In the genomic region with DNA sequence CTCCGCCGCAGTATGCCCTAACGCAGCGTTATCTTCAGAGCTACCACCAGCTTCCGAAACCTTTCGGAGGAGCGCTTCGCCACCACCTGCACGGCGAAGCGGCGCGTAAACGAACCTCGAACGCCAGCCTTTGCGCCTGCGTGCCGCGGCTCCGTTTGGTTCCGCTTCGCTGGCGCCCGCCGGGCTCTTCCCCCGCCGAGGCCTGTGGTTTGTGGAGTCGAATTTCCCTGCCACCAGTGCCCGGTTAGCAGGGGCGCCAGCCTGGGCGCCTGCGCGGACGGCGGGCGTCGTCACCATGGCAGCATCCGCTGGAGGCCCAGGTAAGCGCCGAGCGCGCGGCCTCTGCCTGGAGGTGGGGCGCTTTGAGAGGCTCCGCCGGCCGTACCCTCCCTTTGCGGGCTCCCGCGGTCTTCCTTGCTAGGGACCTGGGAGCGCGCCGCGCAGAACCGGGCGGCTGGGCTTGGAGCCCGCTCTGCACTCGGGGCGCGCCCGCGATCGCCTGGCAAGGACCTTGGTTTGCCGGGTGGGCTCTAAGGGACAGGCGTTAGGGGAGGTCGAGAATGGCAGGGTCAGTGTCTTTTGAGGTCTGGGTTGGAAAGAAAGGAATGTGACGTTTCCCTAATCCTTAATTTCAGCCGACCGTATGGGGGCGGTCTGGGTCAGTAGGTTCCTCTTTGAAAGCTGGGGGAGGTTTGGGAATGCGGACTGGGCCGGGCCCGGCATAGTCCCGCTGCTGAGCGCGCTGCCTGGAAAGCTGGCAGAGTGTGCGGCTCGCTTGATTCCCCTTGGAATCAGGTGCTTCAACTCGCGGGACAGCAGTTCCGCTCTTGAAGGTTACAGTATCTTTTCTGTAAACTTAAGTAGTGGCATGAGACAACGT, we compare ENCODE assay signal across 8 cellular contexts. TPM values are rescaled to one million over a fixed set of nuclear protein-coding genes. Genes with fewer than 3 reads are reported as not detected.
DNase-seq lines count a peak whose midpoint lies in the region; ATAC-seq and TF ChIP-seq lines count a peak whose summit lies in the region.

A gene with protein sequence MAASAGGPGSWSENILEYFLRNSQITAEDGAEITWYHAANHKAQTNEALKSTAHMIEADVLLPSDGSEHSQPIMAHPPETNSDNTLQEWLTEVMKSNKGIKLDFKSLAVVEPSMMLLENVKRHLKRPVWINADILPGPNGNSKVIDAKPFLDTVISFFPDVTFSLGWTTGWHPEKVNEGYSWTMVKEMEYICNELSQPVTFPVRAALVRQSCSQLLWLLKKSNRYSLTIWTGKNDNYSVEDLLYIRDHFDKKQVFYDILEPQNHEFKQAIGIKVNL (plus strand): TSS at position 272 of the 880 bp plus-strand sequence. CDS start 24 bp downstream, at position 296.

- H3K79me2 ChIP-seq in DND-41 (ENCODE audit: insufficient read depth, low read length) (no peaks in the 10 kb centered on the region), GM23338 (replicated peaks; ENCODE audit: insufficient read depth) (no peaks in the 10 kb centered on the region)

- peak within 1 kb of the TSS; percentile 98 for H3K27ac Mint-ChIP-seq in GM23338
- H3K27ac Mint-ChIP-seq in activated T-helper 2 cell treated with anti-CD3 and anti-CD28 coated beads, Interferon-gamma antibody, Interleukin-2, Interleukin-4, amounts not matched to agents 10 μg/mL and 5 μg/mL and 100 μg/mL, durations not matched to agents 14 hours and 24 hours and 36 hours = no peak within 1 kb of the TSS
- peak within 1 kb of the TSS in 9 of 10 donors; percentile 27 to 85 (median 63) for H3K27ac Mint-ChIP-seq in naive thymus-derived CD8-positive, alpha-beta T cell
- H3K27ac Mint-ChIP-seq in stimulated activated naive B cell treated with anti-CD40 and anti-IgM and Interleukin-4, amounts not matched to agents 10 μg/mL and 1 μg/mL and 100 μg/mL, for 72 hours = peak within 1 kb of the TSS; percentile 21

- peaks cover 9% of the 10 kb centered on the region; the same call in 1 of the 2 replicates for H3F3A ChIP-seq in GM23338 (replicated peaks; ENCODE audit: low read depth)

- H3K4me1 Mint-ChIP-seq in GM23338 = peaks cover 35% of the 10 kb centered on the region
- H3K4me1 Mint-ChIP-seq in activated T-helper 2 cell treated with anti-CD3 and anti-CD28 coated beads, Interferon-gamma antibody, Interleukin-2, Interleukin-4, amounts not matched to agents 10 μg/mL and 5 μg/mL and 100 μg/mL, durations not matched to agents 14 hours and 24 hours and 36 hours (ENCODE audit: low read depth) = peaks cover 19% of the 10 kb centered on the region
- H3K4me1 Mint-ChIP-seq in naive thymus-derived CD8-positive, alpha-beta T cell = peaks cover 8 to 18% (median 13%) of the 10 kb centered on the region in 4 donors
- H3K4me1 Mint-ChIP-seq in stimulated activated naive B cell treated with anti-CD40 and anti-IgM and Interleukin-4, amounts not matched to agents 10 μg/mL and 1 μg/mL and 100 μg/mL, for 72 hours = peaks cover 11 to 16% of the 10 kb centered on the region in 2 donors

- peak within 1 kb of the TSS; percentile 85 for H3K27ac ChIP-seq in DND-41 (ENCODE audit: low read length)
- peak within 1 kb of the TSS; percentile 94 for H3K27ac ChIP-seq in GM23338 (ENCODE audit: low read depth)

- TF ChIP-seq CTCF in DND-41 (IDR thresholded peaks at IDR 0.05; ENCODE audit: borderline replicate concordance, extremely low read depth, low read length, poor library complexity, severe bottlenecking) (no peak), GM23338 (conservative IDR thresholded peaks at IDR 0.05; ENCODE audit: low read depth in 2 of 2) (peak; percentile 21 to 66)

- peaks cover 19% of the 10 kb centered on the region for H3K27me3 Mint-ChIP-seq in GM23338 (ENCODE audit: insufficient read depth, low read depth, poor library complexity)
- H3K27me3 Mint-ChIP-seq in activated T-helper 2 cell treated with anti-CD3 and anti-CD28 coated beads, Interferon-gamma antibody, Interleukin-2, Interleukin-4, amounts not matched to agents 10 μg/mL and 5 μg/mL and 100 μg/mL, durations not matched to agents 14 hours and 24 hours and 36 hours (ENCODE audit: low read depth) = peaks cover 24% of the 10 kb centered on the region
- H3K27me3 Mint-ChIP-seq in naive thymus-derived CD8-positive, alpha-beta T cell = peaks cover 0 to 11% (median 0%) of the 10 kb centered on the region in 5 donors
- H3K27me3 Mint-ChIP-seq in stimulated activated naive B cell treated with anti-CD40 and anti-IgM and Interleukin-4, amounts not matched to agents 10 μg/mL and 1 μg/mL and 100 μg/mL, for 72 hours = peaks cover 24 to 25% of the 10 kb centered on the region in 2 donors

- peaks cover 17% of the 10 kb centered on the region for H3K9me3 Mint-ChIP-seq in GM23338
- H3K9me3 Mint-ChIP-seq in activated T-helper 2 cell treated with anti-CD3 and anti-CD28 coated beads, Interferon-gamma antibody, Interleukin-2, Interleukin-4, amounts not matched to agents 10 μg/mL and 5 μg/mL and 100 μg/mL, durations not matched to agents 14 hours and 24 hours and 36 hours = peaks cover 3% of the 10 kb centered on the region
- peaks cover 0 to 10% (median 4%) of the 10 kb centered on the region in 9 donors for H3K9me3 Mint-ChIP-seq in naive thymus-derived CD8-positive, alpha-beta T cell
- peaks cover 9 to 14% of the 10 kb centered on the region in 2 donors for H3K9me3 Mint-ChIP-seq in stimulated activated naive B cell treated with anti-CD40 and anti-IgM and Interleukin-4, amounts not matched to agents 10 μg/mL and 1 μg/mL and 100 μg/mL, for 72 hours

- H3K36me3 Mint-ChIP-seq in GM23338 (ENCODE audit: low read depth) = peaks cover 25% of the 10 kb centered on the region
- H3K36me3 Mint-ChIP-seq in activated T-helper 2 cell treated with anti-CD3 and anti-CD28 coated beads, Interferon-gamma antibody, Interleukin-2, Interleukin-4, amounts not matched to agents 10 μg/mL and 5 μg/mL and 100 μg/mL, durations not matched to agents 14 hours and 24 hours and 36 hours (ENCODE audit: low read depth) = peaks cover under 1% of the 10 kb centered on the region
- H3K36me3 Mint-ChIP-seq in naive thymus-derived CD8-positive, alpha-beta T cell = peaks cover 5 to 6% (median 6%) of the 10 kb centered on the region in 3 donors
- H3K36me3 Mint-ChIP-seq in stimulated activated naive B cell treated with anti-CD40 and anti-IgM and Interleukin-4, amounts not matched to agents 10 μg/mL and 1 μg/mL and 100 μg/mL, for 72 hours = peaks cover 4 to 6% of the 10 kb centered on the region in 2 donors

- peaks cover 10% of the 10 kb centered on the region for H3K9me3 ChIP-seq in DND-41 (ENCODE audit: insufficient read depth, low read length, severe bottlenecking)

- peak within 1 kb of the TSS; percentile 63 for H3K9ac ChIP-seq in DND-41 (ENCODE audit: low read depth, low read length)

- H2AFZ ChIP-seq in DND-41 (ENCODE audit: low read depth, low read length) = peak within 1 kb of the TSS; percentile 93
- H2AFZ ChIP-seq in GM23338 = peak within 1 kb of the TSS; percentile 87

- intact Hi-C loops in activated T-helper 2 cell treated with anti-CD3 and anti-CD28 coated beads, Interferon-gamma antibody, Interleukin-2, Interleukin-4, amounts not matched to agents 10 μg/mL and 5 μg/mL and 100 μg/mL, durations not matched to agents 14 hours and 24 hours and 36 hours (cut with micrococcal nuclease) = loop anchor here (5.0 to 10.0 kb wide), 3 partner anchors 81 to 807 kb away; a partner anchor contains a TSS

- H3K27me3 ChIP-seq in DND-41 (ENCODE audit: insufficient read depth, low read length, poor library complexity) (no peaks in the 10 kb centered on the region), GM23338 (ENCODE audit: insufficient read depth) (no peaks in the 10 kb centered on the region)

- H4K20me1 ChIP-seq in DND-41 (ENCODE audit: insufficient read depth, low read length) (no peaks in the 10 kb centered on the region), GM23338 (replicated peaks; ENCODE audit: insufficient read depth) (no peaks in the 10 kb centered on the region)

- POLR2A ChIA-PET in naive thymus-derived CD8-positive, alpha-beta T cell (lab: Charles Lee) = no interaction called here

- ATAC-seq in DND-41 (ENCODE audit: insufficient read depth, low read depth) (peak; percentile 95), GM23338 (peak; percentile 93)
- peak; percentile 95 for ATAC-seq in naive thymus-derived CD8-positive, alpha-beta T cell
- ATAC-seq in stimulated activated naive B cell treated with anti-CD40 and anti-IgM and Interleukin-4, amounts not matched to agents 10 μg/mL and 1 μg/mL and 100 μg/mL, for 72 hours (replicated peaks) = peak; percentile 95 to 96

- no peaks in the 10 kb centered on the region for H3K9me2 ChIP-seq in GM23338 (ENCODE audit: insufficient read depth)

- DNase-seq in DND-41 (peak; percentile 92), GM23338 (ENCODE audit: low spot score) (peak; percentile 97), LHCN-M2 (ENCODE audit: low read depth) (peak; percentile 83), RKO (ENCODE audit: low spot score) (peak; percentile 93), fibroblast of peridontal ligament (ENCODE audit: extremely low read depth) (peak; percentile 81)
- DNase-seq in activated T-helper 2 cell treated with anti-CD3 and anti-CD28 coated beads, Interferon-gamma antibody, Interleukin-2, Interleukin-4, amounts not matched to agents 10 μg/mL and 5 μg/mL and 100 μg/mL, durations not matched to agents 14 hours and 24 hours and 36 hours (ENCODE audit: low spot score) = peak; percentile 71
- peak; percentile 48 to 88 (median 74) for DNase-seq in naive thymus-derived CD8-positive, alpha-beta T cell
- peak; percentile 80 for DNase-seq in stimulated activated naive B cell treated with anti-CD40 and anti-IgM and Interleukin-4, amounts not matched to agents 10 μg/mL and 1 μg/mL and 100 μg/mL, for 72 hours

- peak within 1 kb of the TSS; percentile 88 for H3K4me3 Mint-ChIP-seq in GM23338
- H3K4me3 Mint-ChIP-seq in activated T-helper 2 cell treated with anti-CD3 and anti-CD28 coated beads, Interferon-gamma antibody, Interleukin-2, Interleukin-4, amounts not matched to agents 10 μg/mL and 5 μg/mL and 100 μg/mL, durations not matched to agents 14 hours and 24 hours and 36 hours (ENCODE audit: low read depth) = peak within 1 kb of the TSS; percentile 83
- H3K4me3 Mint-ChIP-seq in naive thymus-derived CD8-positive, alpha-beta T cell = peak within 1 kb of the TSS; percentile 67 to 90 (median 85)
- H3K4me3 Mint-ChIP-seq in stimulated activated naive B cell treated with anti-CD40 and anti-IgM and Interleukin-4, amounts not matched to agents 10 μg/mL and 1 μg/mL and 100 μg/mL, for 72 hours = peak within 1 kb of the TSS; percentile 77 to 85

- H3K4me2 ChIP-seq in DND-41 (ENCODE audit: insufficient read depth, low read length) (peak within 1 kb of the TSS; percentile 86), GM23338 (peak within 1 kb of the TSS; percentile 80)

- H3K4me3 ChIP-seq in DND-41 (ENCODE audit: low read depth in 1 of 2, low read length in 2 of 2) (peak within 1 kb of the TSS; percentile 65 to 81), GM23338 (peak within 1 kb of the TSS; percentile 68)

- H3K36me3 ChIP-seq in DND-41 (ENCODE audit: insufficient read depth, low read length) = peaks cover 21% of the 10 kb centered on the region
- H3K36me3 ChIP-seq in GM23338 (ENCODE audit: insufficient read depth) = no peaks in the 10 kb centered on the region; the same call in 1 of the 2 replicates

- H3K4me1 ChIP-seq in DND-41 (ENCODE audit: insufficient read depth, low read length) (peaks cover 27% of the 10 kb centered on the region), GM23338 (ENCODE audit: insufficient read depth) (peaks cover 31% of the 10 kb centered on the region)

RNA-seq across cellular contexts. Expression of the gene that starts here (rescaled TPM):
- 3.1 TPM in 1 of 2 replicates, not detected in the other for total RNA-seq in GM23338 (2014; rRNA removed; shearing (Covaris generic))
- polyA plus RNA-seq in GM23338 (2016; fragmentation: Nextera tagmentation; extraction: Ambion mirVana) = 0.55 and 0.78 TPM in 2 replicates
- total RNA-seq in LHCN-M2 (2014; rRNA removed) = 3.0 and 3.1 TPM in 2 replicates
- polyA plus RNA-seq in LHCN-M2 (2012) = 1.5 TPM
- total RNA-seq in activated T-helper 2 cell treated with anti-CD3 and anti-CD28 coated beads, Interferon-gamma antibody, Interleukin-2, Interleukin-4, amounts not matched to agents 10 μg/mL and 5 μg/mL and 100 μg/mL, durations not matched to agents 14 hours and 24 hours and 36 hours = 0.43 and 0.76 TPM in 2 replicates
- under 1 TPM; 0.26 to 0.82 TPM for total RNA-seq in naive thymus-derived CD8-positive, alpha-beta T cell
- polyA plus RNA-seq in naive thymus-derived CD8-positive, alpha-beta T cell = under 1 TPM in 1 of 3 donors, not detected in 2; 0.57 TPM

Comparison
In these comparisons a context has a peak if more than half of its experiments do, and no peak if none do; other contexts are left out.
1. Peak in every context shown above with its lines: DNase-seq, ATAC-seq, H3K4me3 ChIP-seq and H3K27ac ChIP-seq.
2. Peak in DNase-seq in activated T-helper 2 cell treated with anti-CD3 and anti-CD28 coated beads, Interferon-gamma antibody, Interleukin-2, Interleukin-4, amounts not matched to agents 10 μg/mL and 5 μg/mL and 100 μg/mL, durations not matched to agents 14 hours and 24 hours and 36 hours; RNA of the gene not detected or under 1 TPM.
3. Peak in DNase-seq and ATAC-seq in naive thymus-derived CD8-positive, alpha-beta T cell; RNA of the gene not detected or under 1 TPM.